ENCODE assay signal across 10 cellular contexts in the genomic region with DNA sequence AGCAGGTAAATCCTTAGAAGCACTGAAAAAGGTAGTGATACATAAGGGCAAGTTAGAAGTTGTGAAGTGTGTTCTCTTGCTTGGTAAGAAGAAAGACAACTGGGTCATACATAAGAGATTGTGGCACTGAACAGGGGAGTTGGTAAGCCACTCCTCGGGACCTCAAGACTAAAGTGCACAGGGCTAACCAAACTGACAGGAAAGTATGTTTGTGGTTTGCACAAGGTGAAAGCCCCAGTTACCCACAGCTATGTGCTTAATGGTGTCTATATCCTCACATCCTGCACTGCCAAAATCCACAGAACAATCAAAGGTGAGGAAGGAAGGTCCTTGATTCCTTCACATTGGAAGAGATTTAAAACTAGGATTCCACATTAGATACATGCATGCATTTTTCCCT.
DNase-seq lines count a peak whose midpoint lies in the region; ATAC-seq lines count a peak whose summit lies in the region.
"Had no signal": no experiment of that assay in that cellular context is flagged by ENCODE, and none has a peak within 500 bp of the region (broad histone marks: within the 10 kb centered on the region; RNA-seq: fewer than 3 reads in every experiment).

No MANE protein-coding gene starts in this region.

- no peak overlapping the region for H3K27ac ChIP-seq in GM23248

- H3F3A ChIP-seq in GM23248 (ENCODE audit: insufficient read depth), result no peaks in the 10 kb centered on the region

- DNase-seq in activated naive CD4-positive, alpha-beta T cell (lab: John Stamatoyannopoulos, UW), result no peak
- no peak for DNase-seq in stimulated activated naive CD8-positive, alpha-beta T cell treated with anti-CD3 and anti-CD28 coated beads, Interleukin-15, Interleukin-2, amounts not matched to agents 100 U/mL and 50 U/mL, for 24 hours
- no peak for DNase-seq in NCI-H69 (lab: John Stamatoyannopoulos, UW)
- DNase-seq in GM23248, result no peak
- DNase-seq: kidney, NCI-H1694 had no signal

- H3K79me2 ChIP-seq in GM23248 (ENCODE audit: insufficient read depth), result no peaks in the 10 kb centered on the region

- no peak overlapping the region for H2AFZ ChIP-seq in GM23248

- H3K36me3 Mint-ChIP-seq in activated naive CD4-positive, alpha-beta T cell treated with anti-CD3 and anti-CD28 coated beads, Interleukin-2, amount 50 U/mL, for 24 hours, result peaks cover 2% of the 10 kb centered on the region
- H3K36me3 Mint-ChIP-seq in activated T-helper 17 cell treated with anti-CD3 and anti-CD28 coated beads, Interleukin-2, amount 50 U/mL, for 72 hours (ENCODE audit: low read depth), result no peaks in the 10 kb centered on the region

- H3K27me3 Mint-ChIP-seq in activated naive CD4-positive, alpha-beta T cell treated with anti-CD3 and anti-CD28 coated beads, Interleukin-2, amount 50 U/mL, for 24 hours, result no peaks in the 10 kb centered on the region
- no peaks in the 10 kb centered on the region for H3K27me3 Mint-ChIP-seq in activated T-helper 17 cell treated with anti-CD3 and anti-CD28 coated beads, Interleukin-2, amount 50 U/mL, for 72 hours

- in situ Hi-C loops in GM23248 (cut with MboI), result no loop called here

- H3K4me1 Mint-ChIP-seq in activated naive CD4-positive, alpha-beta T cell treated with anti-CD3 and anti-CD28 coated beads, Interleukin-2, amount 50 U/mL, for 24 hours, result peaks cover 26% of the 10 kb centered on the region
- peaks cover 31% of the 10 kb centered on the region for H3K4me1 Mint-ChIP-seq in activated T-helper 17 cell treated with anti-CD3 and anti-CD28 coated beads, Interleukin-2, amount 50 U/mL, for 72 hours

- H3K27ac Mint-ChIP-seq in activated naive CD4-positive, alpha-beta T cell treated with anti-CD3 and anti-CD28 coated beads, Interleukin-2, amount 50 U/mL, for 24 hours, result peak overlapping the region; percentile 33
- peak overlapping the region; percentile 54 for H3K27ac Mint-ChIP-seq in activated T-helper 17 cell treated with anti-CD3 and anti-CD28 coated beads, Interleukin-2, amount 50 U/mL, for 72 hours

- H3K4me2 ChIP-seq in GM23248 (ENCODE audit: unreplicated experiment), result no peak overlapping the region

- no peaks in the 10 kb centered on the region for H3K4me1 ChIP-seq in GM23248 (ENCODE audit: insufficient read depth)

- no peaks in the 10 kb centered on the region for H4K20me1 ChIP-seq in GM23248 (ENCODE audit: insufficient read depth)

- no peaks in the 10 kb centered on the region for H3K36me3 ChIP-seq in GM23248 (ENCODE audit: low read depth)

- H3K9me3 Mint-ChIP-seq in activated naive CD4-positive, alpha-beta T cell treated with anti-CD3 and anti-CD28 coated beads, Interleukin-2, amount 50 U/mL, for 24 hours, result no peaks in the 10 kb centered on the region
- peaks cover 7% of the 10 kb centered on the region for H3K9me3 Mint-ChIP-seq in activated T-helper 17 cell treated with anti-CD3 and anti-CD28 coated beads, Interleukin-2, amount 50 U/mL, for 72 hours

- H3K27me3 ChIP-seq in GM23248 (replicated peaks; ENCODE audit: insufficient read depth), result no peaks in the 10 kb centered on the region

- H3K9me3 ChIP-seq in GM23248 (ENCODE audit: low read depth), result no peaks in the 10 kb centered on the region

- H3K4me3 ChIP-seq in GM23248, result no peak overlapping the region

- ATAC-seq in HG03108 (IDR thresholded peaks at IDR 0.05; ENCODE audit: unreplicated experiment) (peak; percentile 86), GM18519 (IDR thresholded peaks at IDR 0.05; ENCODE audit: low FRiP score, unreplicated experiment) (no peak)
- peak; percentile 87 for ATAC-seq in activated T-helper 17 cell treated with anti-CD3 and anti-CD28 coated beads, Interleukin-2, amount 50 U/mL, for 72 hours (replicated peaks)
- peak; percentile 86 for ATAC-seq in stimulated activated naive CD8-positive, alpha-beta T cell treated with anti-CD3 and anti-CD28 coated beads, Interleukin-15, Interleukin-2, amounts not matched to agents 100 U/mL and 50 U/mL, for 24 hours

- H3K4me3 Mint-ChIP-seq in activated naive CD4-positive, alpha-beta T cell treated with anti-CD3 and anti-CD28 coated beads, Interleukin-2, amount 50 U/mL, for 24 hours, result no peak overlapping the region
- H3K4me3 Mint-ChIP-seq in activated T-helper 17 cell treated with anti-CD3 and anti-CD28 coated beads, Interleukin-2, amount 50 U/mL, for 72 hours, result peak overlapping the region; percentile 50

- H3K9ac ChIP-seq in GM23248, result no peak overlapping the region

- no peaks in the 10 kb centered on the region for H3K9me2 ChIP-seq in GM23248 (ENCODE audit: insufficient read depth)

- 100% methylated on average over 1 of the region's 1 CpG for WGBS in GM23248 (ENCODE audit: low coverage in 1 of 2, low lambda C conversion rate in 2 of 2, missing lambda C conversion rate in 2 of 2), 2 experiments
